8 cellular contexts compared by ENCODE assay signal in genomic region chr2:148508878-148509702, GRCh38.
A peak's percentile ranks its signal among the peaks of the same experiment; 100 is the strongest.
DNase-seq lines count a peak whose midpoint lies in the region; TF ChIP-seq lines count a peak whose summit lies in the region.

No MANE protein-coding gene starts in this region.

- H3K79me2 ChIP-seq in parathyroid adenoma, result no peaks in the 10 kb centered on the region

- 15 to 16% methylated on average over 13 of the region's 13 CpGs for WGBS in tibial nerve, 2 donors

- no peak for TF ChIP-seq EP300 in tibial nerve (IDR thresholded peaks at IDR 0.05)

- peak; percentile 79 for TF ChIP-seq CTCF in LNCaP clone FGC (IDR thresholded peaks at IDR 0.05; ENCODE audit: control insufficient read depth, extremely low read depth, insufficient read depth)
- TF ChIP-seq CTCF in parathyroid adenoma (IDR thresholded peaks at IDR 0.05), result peak; percentile 88
- peak; percentile 80 to 86 (median 82) for TF ChIP-seq CTCF in tibial nerve (IDR thresholded peaks at IDR 0.05)

- H3K36me3 ChIP-seq in H7 (replicated peaks; ENCODE audit: control insufficient read depth, insufficient read depth, low read length) (no peaks in the 10 kb centered on the region), parathyroid adenoma (ENCODE audit: control insufficient read depth, insufficient read depth, low read length) (no peaks in the 10 kb centered on the region), tibial nerve (peaks cover 0 to 10% (median 0%) of the 10 kb centered on the region in 3 donors)

- H3K27ac ChIP-seq in parathyroid adenoma, result no peak overlapping the region
- H3K27ac ChIP-seq in tibial nerve, result no peak overlapping the region

- no peak for TF ChIP-seq POLR2A in tibial nerve (IDR thresholded peaks at IDR 0.05)

- no peak overlapping the region for H3K4me3 ChIP-seq in H7 (ENCODE audit: insufficient read depth, low read depth, low read length)
- H3K4me3 ChIP-seq in LNCaP clone FGC (ENCODE audit: low read depth, low read length), result no peak overlapping the region
- H3K4me3 ChIP-seq in parathyroid adenoma (ENCODE audit: low read depth, low read length), result no peak overlapping the region
- H3K4me3 ChIP-seq in tibial nerve, result peak overlapping the region in 2 of 4 donors; percentile 36 to 44

- H3K4me2 ChIP-seq in parathyroid adenoma (ENCODE audit: low read length), result peak overlapping the region; percentile 63

- H2AFZ ChIP-seq in parathyroid adenoma, result peak overlapping the region; percentile 79

- in situ Hi-C loops in SK-MEL-5 (cut with HindIII; ENCODE audit: low pct_unique_long_range_greater_than_20kb, low sequenced_read_pairs), result no loop called here

- H3K9ac ChIP-seq in parathyroid adenoma, result no peak overlapping the region

- H3K27me3 ChIP-seq in H7 (ENCODE audit: control insufficient read depth, insufficient read depth, low read length) (no peaks in the 10 kb centered on the region), parathyroid adenoma (ENCODE audit: control insufficient read depth, insufficient read depth, low read length) (no peaks in the 10 kb centered on the region), tibial nerve (no peaks in the 10 kb centered on the region)

- H3K9me3 ChIP-seq in parathyroid adenoma (ENCODE audit: control insufficient read depth, low read length), result no peaks in the 10 kb centered on the region
- H3K9me3 ChIP-seq in tibial nerve, result no peaks in the 10 kb centered on the region

- DNase-seq in GDM1 (lab: John Stamatoyannopoulos, UW) (peak; percentile 74), H7 (peak; percentile 75), LNCaP clone FGC (ENCODE audit: low read depth) (peak; percentile 45), SK-MEL-5 (ENCODE audit: low read depth, low spot score) (peak; percentile 86), glomerular endothelial cell (ENCODE audit: extremely low read depth, low read depth, low spot score) (peak; percentile 31), tibial nerve (ENCODE audit: low spot score in 2 of 2) (peak; percentile 65 to 77)
- peak; percentile 86 for DNase-seq in activated naive CD4-positive, alpha-beta T cell treated with Interleukin-2 at 50 U/mL for 16 hours

- H3K4me1 ChIP-seq in parathyroid adenoma, result no peaks in the 10 kb centered on the region
- peaks cover 0 to 4% (median 0%) of the 10 kb centered on the region in 4 donors for H3K4me1 ChIP-seq in tibial nerve

Comparison
In these comparisons a context has a peak if more than half of its experiments do, and no peak if none do; other contexts are left out.
1. DNase-seq: peak in every context shown above with its lines; median percentile 86 in SK-MEL-5; 86 in activated naive CD4-positive, alpha-beta T cell treated with Interleukin-2 at 50 U/mL for 16 hours; 75 in H7; 74 in GDM1; 71 in tibial nerve; 45 in LNCaP clone FGC; 31 in glomerular endothelial cell.